Comparison of ENCODE assay signal across 13 cellular contexts in the genomic region with DNA sequence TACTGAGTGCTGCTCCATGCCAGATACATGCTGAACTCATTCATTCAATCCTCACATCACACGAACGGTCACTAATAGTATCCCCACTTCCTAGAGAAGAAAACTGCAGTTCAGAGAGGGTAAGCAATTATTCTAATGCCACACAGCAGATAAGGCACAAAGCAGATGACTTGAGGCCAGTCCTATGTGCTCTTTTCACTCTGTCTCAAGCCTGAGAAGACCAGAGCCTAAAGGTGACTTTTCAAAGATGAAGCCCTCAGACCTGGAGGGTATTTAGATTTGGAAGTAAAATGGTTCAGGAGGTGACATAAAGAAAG.
A peak's percentile ranks its signal among the peaks of the same experiment; 100 is the strongest.
DNase-seq lines count a peak whose midpoint lies in the region; ATAC-seq and TF ChIP-seq lines count a peak whose summit lies in the region.
"Had no signal": no experiment of that assay in that cellular context is flagged by ENCODE, and none has a peak within 500 bp of the region (broad histone marks: within the 10 kb centered on the region; RNA-seq: fewer than 3 reads in every experiment).

No MANE protein-coding gene starts in this region.

- H3K9ac ChIP-seq in BLaER1: no peak overlapping the region
- H3K9ac ChIP-seq in adipocyte (ENCODE audit: low read length): peak overlapping the region; percentile 4
- H3K9ac ChIP-seq in skeletal muscle satellite cell (ENCODE audit: low read depth, low read length): peak overlapping the region; percentile 83
- H3K9ac ChIP-seq: KMS-11 had no signal

- H3K27me3 Mint-ChIP-seq in mesothelial cell of epicardium (ENCODE audit: low read depth): no peaks in the 10 kb centered on the region

- H3K36me3 Mint-ChIP-seq in mesothelial cell of epicardium: no peaks in the 10 kb centered on the region

- H3K9me3 Mint-ChIP-seq in mesothelial cell of epicardium: peaks cover 2% of the 10 kb centered on the region
- H3K9me3 Mint-ChIP-seq: CD8-positive, alpha-beta memory T cell had no signal

- DNase-seq in adipocyte (ENCODE audit: low read depth) (no peak), foreskin keratinocyte (no peak), NCI-H187 treated with DMSO at 0.1 percent for 48 hours (lab: John Stamatoyannopoulos, UW) (no peak), mesothelial cell of epicardium (ENCODE audit: low spot score in 2 of 2, unreplicated experiment in 2 of 2) (no peak)
- DNase-seq: CD8-positive, alpha-beta memory T cell; DMS79; NCI-H2081; upper lobe of left lung had no signal

- H3K4me1 Mint-ChIP-seq in mesothelial cell of epicardium: peaks cover 13% of the 10 kb centered on the region

- H3K27ac ChIP-seq in BLaER1 (no peak overlapping the region), foreskin keratinocyte (peak overlapping the region; percentile 31)
- H3K27ac ChIP-seq: KMS-11 had no signal

- no peaks in the 10 kb centered on the region for H4K20me1 ChIP-seq in BLaER1

- H3K36me3 ChIP-seq in BLaER1: no peaks in the 10 kb centered on the region
- no peaks in the 10 kb centered on the region for H3K36me3 ChIP-seq in adipocyte (ENCODE audit: control insufficient read depth, insufficient read depth, low read length, severe bottlenecking)
- no peaks in the 10 kb centered on the region for H3K36me3 ChIP-seq in skeletal muscle satellite cell (ENCODE audit: insufficient read depth, low read length)
- H3K36me3 ChIP-seq: upper lobe of left lung had no signal

- TF ChIP-seq CTCF in foreskin keratinocyte (conservative IDR thresholded peaks at IDR 0.05): no peak
- no peak for TF ChIP-seq CTCF in mesothelial cell of epicardium (IDR thresholded peaks at IDR 0.05; ENCODE audit: unreplicated experiment)

- H3K4me2 ChIP-seq in BLaER1: peak overlapping the region; percentile 72
- H3K4me2 ChIP-seq in skeletal muscle satellite cell (ENCODE audit: low read length): peak overlapping the region; percentile 29
- H3K4me2 ChIP-seq: KMS-11 had no signal

- H3K4me1 ChIP-seq in BLaER1: peaks cover 79% of the 10 kb centered on the region
- peaks cover 62% of the 10 kb centered on the region for H3K4me1 ChIP-seq in adipocyte (ENCODE audit: control insufficient read depth, insufficient read depth, low read length)
- peaks cover 29% of the 10 kb centered on the region for H3K4me1 ChIP-seq in foreskin keratinocyte
- H3K4me1 ChIP-seq in skeletal muscle satellite cell (ENCODE audit: control insufficient read depth, insufficient read depth, low read length): peaks cover 64% of the 10 kb centered on the region

- H3K27me3 ChIP-seq in BLaER1: no peaks in the 10 kb centered on the region
- no peaks in the 10 kb centered on the region for H3K27me3 ChIP-seq in adipocyte (replicated peaks; ENCODE audit: control insufficient read depth, insufficient read depth, low read length)
- no peaks in the 10 kb centered on the region for H3K27me3 ChIP-seq in foreskin keratinocyte
- H3K27me3 ChIP-seq in skeletal muscle satellite cell (ENCODE audit: control insufficient read depth, insufficient read depth, low read length): no peaks in the 10 kb centered on the region
- H3K27me3 ChIP-seq: upper lobe of left lung had no signal

- H3K4me3 Mint-ChIP-seq in mesothelial cell of epicardium: no peak overlapping the region
- H3K4me3 Mint-ChIP-seq: CD8-positive, alpha-beta memory T cell had no signal

- no peak overlapping the region for H3K27ac Mint-ChIP-seq in mesothelial cell of epicardium

- no peak for ATAC-seq in foreskin keratinocyte
- no peak for ATAC-seq in GM21723 (IDR thresholded peaks at IDR 0.05; ENCODE audit: unreplicated experiment)
- ATAC-seq in HG02642 (IDR thresholded peaks at IDR 0.05; ENCODE audit: poor library complexity, unreplicated experiment): no peak

- H3K4me3 ChIP-seq in BLaER1: no peak overlapping the region
- H3K4me3 ChIP-seq in adipocyte (ENCODE audit: low read length): no peak overlapping the region
- no peak overlapping the region for H3K4me3 ChIP-seq in skeletal muscle satellite cell (ENCODE audit: low read length)
- H3K4me3 ChIP-seq: upper lobe of left lung had no signal

- H3K9me3 ChIP-seq in BLaER1: peaks cover 6% of the 10 kb centered on the region; the same call in 1 of the 2 replicates
- no peaks in the 10 kb centered on the region for H3K9me3 ChIP-seq in adipocyte (ENCODE audit: control insufficient read depth, low read length)
- no peaks in the 10 kb centered on the region for H3K9me3 ChIP-seq in skeletal muscle satellite cell (replicated peaks; ENCODE audit: low read length)
- H3K9me3 ChIP-seq: upper lobe of left lung had no signal
